In the genomic region with DNA sequence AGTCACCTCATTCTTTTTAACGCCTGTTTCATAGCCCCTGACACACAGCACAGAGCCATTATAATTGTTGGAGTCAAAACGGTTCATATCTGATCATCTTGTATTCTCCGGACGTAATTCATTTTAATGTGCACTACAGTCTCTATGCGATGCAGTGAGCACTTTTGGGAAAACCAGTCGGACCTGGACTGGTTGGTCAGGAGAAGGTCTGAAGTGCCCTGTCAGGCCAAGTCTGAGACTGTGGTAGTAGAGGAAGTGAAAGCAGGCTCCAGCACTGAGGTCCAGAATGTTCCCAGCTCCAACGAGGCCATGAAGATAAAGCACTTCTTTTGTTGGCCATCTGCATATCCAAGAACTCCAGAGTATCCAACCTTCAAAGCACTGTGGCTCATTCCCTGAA, we compare ENCODE assay signal across 10 cellular contexts.
DNase-seq lines count a peak whose midpoint lies in the region; ATAC-seq and TF ChIP-seq lines count a peak whose summit lies in the region.
"Had no signal": no experiment of that assay in that cellular context is flagged by ENCODE, and none has a peak within 500 bp of the region (broad histone marks: within the 10 kb centered on the region; RNA-seq: fewer than 3 reads in every experiment).

No MANE protein-coding gene starts in this region.

- H3K4me3 ChIP-seq in astrocyte of the cerebellum (ENCODE audit: low read depth, low read length) (peak overlapping the region; percentile 13), left lung (no peak overlapping the region), subcutaneous abdominal adipose tissue (ENCODE audit: low read depth in 1 of 5, low read length in 5 of 5) (peak overlapping the region in 3 of 5 donors; percentile 24 to 35 (median 32))

- H3K4me1 ChIP-seq in left lung (peaks cover 55 to 94% of the 10 kb centered on the region in 2 donors), subcutaneous abdominal adipose tissue (ENCODE audit: control insufficient read depth in 5 of 5, insufficient read depth in 5 of 5, low read length in 5 of 5) (peaks cover 33 to 91% (median 77%) of the 10 kb centered on the region in 5 donors)

- no peak for TF ChIP-seq CTCF in astrocyte of the cerebellum (IDR thresholded peaks at IDR 0.05; ENCODE audit: low read depth, low read length, missing control alignments)
- TF ChIP-seq CTCF in left lung (IDR thresholded peaks at IDR 0.05) = no peak

- DNase-seq in HT-29 (ENCODE audit: low spot score) (peak; percentile 70), astrocyte of the cerebellum (ENCODE audit: low read depth) (no peak), left lung (peak in 1 of 2 donors; percentile 76), NCI-H1417 (lab: John Stamatoyannopoulos, UW) (no peak), NCI-H2227 (lab: John Stamatoyannopoulos, UW; ENCODE audit: unreplicated experiment) (no peak), DMS153 treated with DMSO at 0.1 percent for 48 hours (lab: John Stamatoyannopoulos, UW; ENCODE audit: unreplicated experiment) (no peak)
- DNase-seq: stimulated activated CD4-positive, alpha-beta T cell treated with anti-CD3 and anti-CD28 coated beads, Interleukin-2, amount 100 ng/mL, for 24 hours; SW 1271 had no signal

- H3K36me3 ChIP-seq in left lung = no peaks in the 10 kb centered on the region
- H3K36me3 ChIP-seq in subcutaneous abdominal adipose tissue (ENCODE audit: control insufficient read depth in 5 of 5, insufficient read depth in 5 of 5, low read length in 5 of 5) = no peaks in the 10 kb centered on the region

- H3K9me3 ChIP-seq in left lung (no peaks in the 10 kb centered on the region), subcutaneous abdominal adipose tissue (ENCODE audit: control insufficient read depth in 5 of 5, low read length in 5 of 5) (no peaks in the 10 kb centered on the region)

- no peaks in the 10 kb centered on the region for H3K27me3 ChIP-seq in left lung
- H3K27me3 ChIP-seq in subcutaneous abdominal adipose tissue (ENCODE audit: control insufficient read depth in 5 of 5, insufficient read depth in 4 of 5, low read length in 5 of 5) = peaks cover 0 to 3% (median 0%) of the 10 kb centered on the region in 5 donors

- peak overlapping the region; percentile 67 to 77 for H3K27ac ChIP-seq in left lung
- H3K27ac ChIP-seq in subcutaneous abdominal adipose tissue (ENCODE audit: low read depth, low read length) = peak overlapping the region; percentile 89

- intact Hi-C loops in left lung (cut with DNase I) = no loop called here

- H3K9ac ChIP-seq in subcutaneous abdominal adipose tissue (ENCODE audit: low read length in 5 of 5) = peak overlapping the region in 4 of 5 donors; percentile 31 to 64 (median 52)

- ATAC-seq in left lung (peak; percentile 57), HG02642 (IDR thresholded peaks at IDR 0.05; ENCODE audit: poor library complexity, unreplicated experiment) (no peak)

- in situ Hi-C loops in astrocyte of the cerebellum (cut with HindIII; ENCODE audit: low sequenced_read_pairs) = loop anchor here (5.0 to 10.0 kb wide), 2 partner anchors 48 to 60 kb away; no protein-coding TSS in a partner anchor

Comparison
In these comparisons a context has a peak if more than half of its experiments do, and no peak if none do; other contexts are left out.
1. H3K4me3 ChIP-seq: peak in astrocyte of the cerebellum (single experiment) and subcutaneous abdominal adipose tissue (3 of 5); none in left lung (0 of 2).